8 cellular contexts compared by ENCODE assay signal in genomic region chr2:32009479-32010256, GRCh38. TPM values are rescaled to one million over a fixed set of nuclear protein-coding genes. Genes with fewer than 3 reads are reported as not detected.
DNase-seq lines count a peak whose midpoint lies in the region; ATAC-seq, FAIRE-seq and TF ChIP-seq lines count a peak whose summit lies in the region.

No MANE protein-coding gene starts in this region.

- peak; percentile 65 for FAIRE-seq in HTR-8/SVneo (lab: Jason Lieb, UNC)

- peak; percentile 46 for ATAC-seq in left colon

- intact Hi-C loops in left colon (cut with DNase I, micrococcal nuclease), result no loop called here

- TF ChIP-seq CTCF in GM20000 (IDR thresholded peaks at IDR 0.05; ENCODE audit: extremely low read depth, missing control alignments), result no peak

- DNase-seq in D341Med (ENCODE audit: low spot score) (peak; percentile 68), GM20000 (ENCODE audit: low spot score) (peak; percentile 66), HTR-8/SVneo (ENCODE audit: insufficient read length, low spot score) (no peak), cerebellar cortex (ENCODE audit: low spot score) (peak; percentile 23), left colon (peak; percentile 34 to 58), NCI-H128 (lab: John Stamatoyannopoulos, UW; ENCODE audit: unreplicated experiment) (no peak)
- DNase-seq in activated CD4-positive, CD25-positive, alpha-beta regulatory T cell treated with anti-CD3 and anti-CD28 coated beads, Interleukin-2, amount 50 U/mL, for 16 hours (ENCODE audit: low read depth, low spot score), result peak; percentile 24
- DNase-seq in stimulated activated CD4-positive, alpha-beta T cell treated with anti-CD3 and anti-CD28 coated beads, Interleukin-2, amount 100 ng/mL, for 48 hours, result peak; percentile 29 to 31

RNA-seq across cellular contexts. Expression of gene MEMO1, which starts 1.1 kb away (rescaled TPM):
- 10 to 100 TPM; 28.2 to 29.1 TPM for total RNA-seq in left colon

RNA-seq across cellular contexts. Expression of gene DPY30, which starts 29.9 kb away (rescaled TPM):
- total RNA-seq in left colon, result 10 to 100 TPM; 40.5 to 50.8 TPM

RNA-seq across cellular contexts. Expression of gene SPAST, which starts 53.7 kb away (rescaled TPM):
- total RNA-seq in left colon, result 10 to 100 TPM; 18.6 TPM

Comparison
In these comparisons a context has a peak if more than half of its experiments do, and no peak if none do; other contexts are left out.
1. DNase-seq: peak in D341Med (single experiment), GM20000 (single experiment), activated CD4-positive, CD25-positive, alpha-beta regulatory T cell treated with anti-CD3 and anti-CD28 coated beads, Interleukin-2, amount 50 U/mL, for 16 hours (single experiment), cerebellar cortex (single experiment), left colon (2 of 2) and stimulated activated CD4-positive, alpha-beta T cell treated with anti-CD3 and anti-CD28 coated beads, Interleukin-2, amount 100 ng/mL, for 48 hours (2 of 2); none in HTR-8/SVneo (single experiment) and NCI-H128 (single experiment).